ENCODE assay signal across 15 cellular contexts in genomic region chr16:11361043-11361442, GRCh38. TPM values are rescaled to one million over a fixed set of nuclear protein-coding genes. Genes with fewer than 3 reads are reported as not detected.
A peak's percentile ranks its signal among the peaks of the same experiment; 100 is the strongest.
DNase-seq lines count a peak whose midpoint lies in the region; ATAC-seq and TF ChIP-seq lines count a peak whose summit lies in the region.
"Had no signal": no experiment of that assay in that cellular context is flagged by ENCODE, and none has a peak within 500 bp of the region (broad histone marks: within the 10 kb centered on the region; RNA-seq: fewer than 3 reads in every experiment).

No MANE protein-coding gene starts in this region.

- DNase-seq in activated naive CD4-positive, alpha-beta T cell (lab: John Stamatoyannopoulos, UW): no peak
- DNase-seq in RPMI7951 (ENCODE audit: low read depth) (peak; percentile 44), fibroblast of mammary gland (ENCODE audit: low read depth) (peak; percentile 62), vagina (ENCODE audit: extremely low spot score in 2 of 2) (no peak), AML-193 (lab: John Stamatoyannopoulos, UW) (no peak), activated gamma-delta T cell treated with Interleukin-2 at 50 U/mL for 16 hours (no peak)
- DNase-seq: BE2C; body of pancreas; islet precursor cell; NCI-H1694 treated with DMSO at 0.1 percent for 48 hours; Right ventricle myocardium superior; stimulated activated CD4-positive, alpha-beta T cell treated with anti-CD3 and anti-CD28 coated beads, Interleukin-12 subunit alpha, Interleukin-12 subunit beta, amount 100 ng/mL, for 4 hours; transverse colon had no signal

- peaks cover 83% of the 10 kb centered on the region for H3K4me1 ChIP-seq in vagina
- H3K4me1 ChIP-seq: BE2C had no signal

- H3K9me3 Mint-ChIP-seq in activated naive CD4-positive, alpha-beta T cell treated with anti-CD3 and anti-CD28 coated beads, Interleukin-2, amount 50 U/mL, for 24 hours: no peaks in the 10 kb centered on the region

- no peak for ATAC-seq in HG03442 (IDR thresholded peaks at IDR 0.05; ENCODE audit: unreplicated experiment)
- ATAC-seq: body of pancreas had no signal

- no peaks in the 10 kb centered on the region for H3K27me3 Mint-ChIP-seq in activated naive CD4-positive, alpha-beta T cell treated with anti-CD3 and anti-CD28 coated beads, Interleukin-2, amount 50 U/mL, for 24 hours

- no peaks in the 10 kb centered on the region for H3K9me3 ChIP-seq in vagina
- H3K9me3 ChIP-seq: BE2C, body of pancreas, transverse colon had no signal

- intact Hi-C loops in vagina (cut with DNase I): no loop called here

- TF ChIP-seq POLR2A in vagina (IDR thresholded peaks at IDR 0.05): no peak

- H3K36me3 ChIP-seq in vagina: no peaks in the 10 kb centered on the region
- H3K36me3 ChIP-seq: BE2C, transverse colon had no signal

- no peaks in the 10 kb centered on the region for H3K36me3 Mint-ChIP-seq in activated naive CD4-positive, alpha-beta T cell treated with anti-CD3 and anti-CD28 coated beads, Interleukin-2, amount 50 U/mL, for 24 hours

- no peak overlapping the region for H3K27ac Mint-ChIP-seq in activated naive CD4-positive, alpha-beta T cell treated with anti-CD3 and anti-CD28 coated beads, Interleukin-2, amount 50 U/mL, for 24 hours

- TF ChIP-seq CTCF in fibroblast of mammary gland (conservative IDR thresholded peaks at IDR 0.05; ENCODE audit: control insufficient read depth, insufficient read depth, low read depth, low read length) (no peak), vagina (IDR thresholded peaks at IDR 0.05) (no peak)

- H3K4me3 ChIP-seq in fibroblast of mammary gland (ENCODE audit: control insufficient read depth, low read depth, low read length) (no peak overlapping the region), vagina (no peak overlapping the region)
- H3K4me3 ChIP-seq: body of pancreas, transverse colon had no signal

- peak overlapping the region; percentile 82 for H3K4me3 Mint-ChIP-seq in activated naive CD4-positive, alpha-beta T cell treated with anti-CD3 and anti-CD28 coated beads, Interleukin-2, amount 50 U/mL, for 24 hours

- no peaks in the 10 kb centered on the region for H3K27me3 ChIP-seq in vagina
- H3K27me3 ChIP-seq: BE2C, body of pancreas had no signal

- peaks cover 57% of the 10 kb centered on the region for H3K4me1 Mint-ChIP-seq in activated naive CD4-positive, alpha-beta T cell treated with anti-CD3 and anti-CD28 coated beads, Interleukin-2, amount 50 U/mL, for 24 hours

- H3K27ac ChIP-seq in vagina: peak overlapping the region; percentile 65
- H3K27ac ChIP-seq: transverse colon had no signal

RNA-seq across cellular contexts. Expression of gene RMI2, which starts 15.8 kb away (rescaled TPM):
- total RNA-seq in RPMI7951 (2014; rRNA removed; shearing (Covaris generic)): 33.2 and 33.4 TPM in 2 replicates
- total RNA-seq in vagina: 0.74 TPM

Comparison
In these comparisons a context has a peak if more than half of its experiments do, and no peak if none do; other contexts are left out.
1. DNase-seq: peak in RPMI7951 (single experiment) and fibroblast of mammary gland (single experiment); none in activated naive CD4-positive, alpha-beta T cell (0 of 4), vagina (0 of 2), AML-193 (0 of 2) and activated gamma-delta T cell treated with Interleukin-2 at 50 U/mL for 16 hours (single experiment).
2. RNA of gene RMI2, which starts 15.8 kb away (total RNA-seq): 33.2 to 33.4 TPM in RPMI7951; 0.74 TPM in vagina (single experiment); every median in the first group is over 10 times any median in the second.